29 cellular contexts compared by ENCODE assay signal in the genomic region with DNA sequence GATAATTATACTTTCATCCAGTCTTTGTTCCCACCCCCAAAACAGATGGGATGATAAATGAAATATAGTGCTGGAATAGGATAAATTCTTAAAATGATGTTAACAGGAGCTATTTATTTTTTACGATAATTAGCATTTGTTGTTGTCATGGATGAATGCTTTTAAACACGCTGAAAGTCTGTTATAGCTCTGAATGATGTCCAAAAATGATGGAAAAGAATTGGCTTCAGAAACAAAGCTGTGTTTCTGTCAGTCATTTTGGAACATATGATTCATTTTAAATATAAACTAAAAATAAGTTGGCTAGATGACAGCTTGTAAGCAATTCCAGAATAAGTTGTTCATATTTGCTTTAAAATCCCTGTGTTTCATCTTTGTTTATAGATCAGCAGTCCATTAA.
"Had no signal": no experiment of that assay in that cellular context is flagged by ENCODE, and none has a peak within 500 bp of the region (broad histone marks: within the 10 kb centered on the region; RNA-seq: fewer than 3 reads in every experiment).

No MANE protein-coding gene starts in this region.

- ATAC-seq: activated CD4-positive, CD25-positive, alpha-beta regulatory T cell treated with anti-CD3 and anti-CD28 coated beads, Interleukin-2, amount 50 U/mL, for 24 hours; activated CD8-positive, alpha-beta T cell treated with anti-CD3 and anti-CD28 coated beads for 36 hours; activated T-cell treated with anti-CD3 and anti-CD28 coated beads, Interleukin-2, amount 50 U/mL, for 4 hours; activated T-helper 17 cell treated with anti-CD3 and anti-CD28 coated beads, Interleukin-2, amount 50 U/mL, for 72 hours; gastroesophageal sphincter; heart right ventricle had no signal

- DNase-seq: activated B cell treated with CpG ODN at 0.5 μM for 24 hours; activated CD4-positive, alpha-beta T cell treated with anti-CD3 and anti-CD28 coated beads for 48 hours; activated CD4-positive, alpha-beta T cell treated with anti-CD3 and anti-CD28 coated beads, Interleukin-2, amount 50 U/mL, for 1 hour; activated CD4-positive, alpha-beta T cell treated with anti-CD3 and anti-CD28 coated beads, Interleukin-2, amount 50 U/mL, for 48 hours; activated CD8-positive, alpha-beta memory T cell treated with anti-CD3 and anti-CD28 coated beads for 24 hours; activated CD8-positive, alpha-beta T cell treated with anti-CD3 and anti-CD28 coated beads for 36 hours; activated effector memory CD4-positive, alpha-beta T cell treated with Interleukin-2 at 50 U/mL for 16 hours; activated gamma-delta T cell treated with Interleukin-2 at 50 U/mL for 16 hours; activated naive CD4-positive, alpha-beta T cell treated with anti-CD3 and anti-CD28 coated beads, Interleukin-2, amount 50 U/mL, for 16 hours; activated naive CD4-positive, alpha-beta T cell treated with Interleukin-2 at 50 U/mL for 16 hours; activated T-cell treated with anti-CD3 and anti-CD28 coated beads, Interleukin-2, amount 50 U/mL, for 4 hours; amniotic stem cell; anterior cingulate cortex; brain microvascular endothelial cell; colonic mucosa; effector memory CD4-positive, alpha-beta T cell; endodermal cell; erythroblast; heart right ventricle; T1000; WERI-Rb-1 had no signal

- H3K4me1 Mint-ChIP-seq: activated B cell treated with CpG ODN at 0.5 μM for 24 hours; activated T-helper 17 cell treated with anti-CD3 and anti-CD28 coated beads, Interleukin-2, amount 50 U/mL, for 72 hours; central memory CD8-positive, alpha-beta T cell; endodermal cell had no signal

- H3K4me3 Mint-ChIP-seq: activated B cell treated with CpG ODN at 0.5 μM for 24 hours; activated CD8-positive, alpha-beta T cell treated with anti-CD3 and anti-CD28 coated beads for 36 hours; activated naive CD8-positive, alpha-beta T cell; activated T-cell treated with anti-CD3 and anti-CD28 coated beads, Interleukin-2, amount 50 U/mL, for 4 hours; activated T-helper 17 cell treated with anti-CD3 and anti-CD28 coated beads, Interleukin-2, amount 50 U/mL, for 72 hours; central memory CD8-positive, alpha-beta T cell; endodermal cell; T-helper 2 cell treated with Interferon-gamma antibody and Interleukin-4, amounts not matched to agents 5 μg/mL and 100 μg/mL, for 36 hours had no signal

- H3K27me3 Mint-ChIP-seq: activated B cell treated with CpG ODN at 0.5 μM for 24 hours; activated CD8-positive, alpha-beta T cell treated with anti-CD3 and anti-CD28 coated beads for 36 hours; activated naive CD8-positive, alpha-beta T cell; activated T-helper 17 cell treated with anti-CD3 and anti-CD28 coated beads, Interleukin-2, amount 50 U/mL, for 72 hours had no signal

- FAIRE-seq: astrocyte, bronchial epithelial cell had no signal

- H3K27ac Mint-ChIP-seq: activated B cell treated with CpG ODN at 0.5 μM for 24 hours; activated CD8-positive, alpha-beta T cell treated with anti-CD3 and anti-CD28 coated beads for 36 hours; activated naive CD8-positive, alpha-beta T cell; activated T-helper 17 cell treated with anti-CD3 and anti-CD28 coated beads, Interleukin-2, amount 50 U/mL, for 72 hours; endodermal cell; T-helper 2 cell treated with Interferon-gamma antibody and Interleukin-4, amounts not matched to agents 5 μg/mL and 100 μg/mL, for 36 hours had no signal

- H3K9me3 Mint-ChIP-seq: activated B cell treated with CpG ODN at 0.5 μM for 24 hours; central memory CD8-positive, alpha-beta T cell; endodermal cell had no signal

- H3K36me3 Mint-ChIP-seq: activated naive CD8-positive, alpha-beta T cell had no signal
